ENCODE assay signal across 1 cellular context in genomic region chr9:106639873-106640568, GRCh38.
TF ChIP-seq lines count a peak whose summit lies in the region.

No MANE protein-coding gene starts in this region.

TF ChIP-seq in GM23338, 12 proteins besides CTCF, POLR2A, EP300 and RAD21 (continued from another document):
- no peak for TF ChIP-seq REST (IDR thresholded peaks at IDR 0.05; ENCODE audit: unreplicated experiment)
- no peak for TF ChIP-seq EZH2 (IDR thresholded peaks at IDR 0.05; ENCODE audit: low read depth, unreplicated experiment)
- no peak for TF ChIP-seq JUNB (IDR thresholded peaks at IDR 0.05; ENCODE audit: unreplicated experiment)
- TF ChIP-seq NANOG (IDR thresholded peaks at IDR 0.05; ENCODE audit: borderline replicate concordance), result no peak
- TF ChIP-seq ZNF331 (CRISPR knock-in tag; IDR thresholded peaks at IDR 0.05; ENCODE audit: low read depth), result no peak
